Comparison of ENCODE assay signal across 29 cellular contexts in genomic region chr4:144189121-144189520, GRCh38. TPM values are rescaled to one million over a fixed set of nuclear protein-coding genes. Genes with fewer than 3 reads are reported as not detected.
DNase-seq lines count a peak whose midpoint lies in the region; ATAC-seq and TF ChIP-seq lines count a peak whose summit lies in the region.
"Had no signal": no experiment of that assay in that cellular context is flagged by ENCODE, and none has a peak within 500 bp of the region (broad histone marks: within the 10 kb centered on the region; RNA-seq: fewer than 3 reads in every experiment).

No MANE protein-coding gene starts in this region.

- H3K9me3 Mint-ChIP-seq in glutamatergic neuron (ENCODE audit: unreplicated experiment), result no peaks in the 10 kb centered on the region
- H3K9me3 Mint-ChIP-seq: activated naive CD4-positive, alpha-beta T cell treated with anti-CD3 and anti-CD28 coated beads, Interleukin-2, amount 50 U/mL, for 72 hours; activated T-cell treated with anti-CD3 and anti-CD28 coated beads, Interleukin-2, amount 50 U/mL, for 72 hours; immature natural killer cell; neural progenitor cell had no signal

- H3K4me3 ChIP-seq in SK-N-MC, result peak overlapping the region; percentile 19; the same call in 1 of the 2 replicates
- H3K4me3 ChIP-seq: mucosa of descending colon, neural progenitor cell, prostate gland, skin epidermis, tibial artery had no signal

- ATAC-seq in GM18870 (IDR thresholded peaks at IDR 0.05; ENCODE audit: unreplicated experiment), result peak; percentile 64
- ATAC-seq in GM21447 (IDR thresholded peaks at IDR 0.05; ENCODE audit: unreplicated experiment), result peak; percentile 89
- peak; percentile 69 for ATAC-seq in HG03135 (IDR thresholded peaks at IDR 0.05; ENCODE audit: unreplicated experiment)
- ATAC-seq: activated naive CD4-positive, alpha-beta T cell treated with anti-CD3 and anti-CD28 coated beads, Interleukin-2, amount 50 U/mL, for 72 hours; activated T-cell treated with anti-CD3 and anti-CD28 coated beads, Interleukin-2, amount 50 U/mL, for 72 hours; HCT116; left ventricle myocardium superior; mucosa of descending colon had no signal

- TF ChIP-seq CTCF in glutamatergic neuron (IDR thresholded peaks at IDR 0.05; ENCODE audit: partially characterized antibody, unreplicated experiment), result no peak

- H3K4me1 Mint-ChIP-seq in glutamatergic neuron (ENCODE audit: low read depth, unreplicated experiment), result peaks cover 1% of the 10 kb centered on the region
- H3K4me1 Mint-ChIP-seq: CD4-positive, alpha-beta memory T cell; immature natural killer cell; neural progenitor cell had no signal

- intact Hi-C loops in posterior vena cava (cut with DNase I), result no loop called here

- no peaks in the 10 kb centered on the region for H3K36me3 ChIP-seq in SK-N-MC (ENCODE audit: insufficient read depth, low read length)
- H3K36me3 ChIP-seq: neural progenitor cell, prostate gland, tibial artery had no signal

- H3K36me3 Mint-ChIP-seq in glutamatergic neuron (ENCODE audit: unreplicated experiment), result no peaks in the 10 kb centered on the region
- H3K36me3 Mint-ChIP-seq: activated naive CD4-positive, alpha-beta T cell treated with anti-CD3 and anti-CD28 coated beads, Interleukin-2, amount 50 U/mL, for 72 hours; CD4-positive, alpha-beta memory T cell; immature natural killer cell; neural progenitor cell had no signal

- DNase-seq in SK-N-MC (ENCODE audit: low read depth, low spot score) (no peak), NCI-H128 (lab: John Stamatoyannopoulos, UW; ENCODE audit: unreplicated experiment) (no peak), posterior vena cava (ENCODE audit: low spot score) (no peak), 8988T (no peak), glutamatergic neuron (no peak)
- DNase-seq: activated CD8-positive, alpha-beta memory T cell treated with anti-CD3 and anti-CD28 coated beads for 24 hours; activated T-cell treated with anti-CD3 and anti-CD28 coated beads, Interleukin-2, amount 50 U/mL, for 72 hours; CD4-positive, alpha-beta memory T cell; foreskin fibroblast; immature natural killer cell; left ventricle myocardium superior; mucosa of descending colon; NCI-H1105; NCI-H2107; NCI-H510A treated with DMSO at 0.1 percent for 48 hours; RPMI8226; stimulated activated naive CD4-positive, alpha-beta T cell treated with Interleukin-2 at 50 U/mL for 16 hours; SW 1271; tibial artery had no signal

- H3K4me3 Mint-ChIP-seq in glutamatergic neuron (ENCODE audit: unreplicated experiment), result no peak overlapping the region
- H3K4me3 Mint-ChIP-seq: activated T-cell treated with anti-CD3 and anti-CD28 coated beads, Interleukin-2, amount 50 U/mL, for 72 hours; CD4-positive, alpha-beta memory T cell; immature natural killer cell; neural progenitor cell had no signal

- no peak overlapping the region for H3K27ac ChIP-seq in SK-N-MC
- H3K27ac ChIP-seq: neural progenitor cell, prostate gland, skin epidermis, tibial artery had no signal

- no peaks in the 10 kb centered on the region for H3K9me3 ChIP-seq in SK-N-MC (ENCODE audit: low read depth, low read length)
- H3K9me3 ChIP-seq: mucosa of descending colon, prostate gland, tibial artery had no signal

- H3K9ac ChIP-seq in SK-N-MC (ENCODE audit: insufficient read length), result no peak overlapping the region
- H3K9ac ChIP-seq: neural progenitor cell had no signal

- no peaks in the 10 kb centered on the region for H3K27me3 Mint-ChIP-seq in glutamatergic neuron (ENCODE audit: unreplicated experiment)

- H3K27ac Mint-ChIP-seq in glutamatergic neuron (ENCODE audit: unreplicated experiment), result no peak overlapping the region
- H3K27ac Mint-ChIP-seq: activated naive CD4-positive, alpha-beta T cell treated with anti-CD3 and anti-CD28 coated beads, Interleukin-2, amount 50 U/mL, for 72 hours; activated T-cell treated with anti-CD3 and anti-CD28 coated beads, Interleukin-2, amount 50 U/mL, for 72 hours; CD4-positive, alpha-beta memory T cell; immature natural killer cell; neural progenitor cell had no signal

RNA-seq across cellular contexts. Expression of gene GYPA, which starts 48.6 kb away (rescaled TPM):
- total RNA-seq in posterior vena cava (under 1 TPM in 1 of 2 donors, not detected in 1; 0.65 TPM), glutamatergic neuron (ENCODE audit: unreplicated experiment) (1.3 TPM)
- total RNA-seq: activated naive CD4-positive, alpha-beta T cell treated with anti-CD3 and anti-CD28 coated beads, Interleukin-2, amount 50 U/mL, for 72 hours; activated T-cell treated with anti-CD3 and anti-CD28 coated beads, Interleukin-2, amount 50 U/mL, for 72 hours; astrocyte; CD4-positive, alpha-beta memory T cell; epithelial cell of proximal tubule; left ventricle myocardium superior; mucosa of descending colon; prostate gland had no signal
